ENCODE assay signal across 8 cellular contexts in the genomic region with DNA sequence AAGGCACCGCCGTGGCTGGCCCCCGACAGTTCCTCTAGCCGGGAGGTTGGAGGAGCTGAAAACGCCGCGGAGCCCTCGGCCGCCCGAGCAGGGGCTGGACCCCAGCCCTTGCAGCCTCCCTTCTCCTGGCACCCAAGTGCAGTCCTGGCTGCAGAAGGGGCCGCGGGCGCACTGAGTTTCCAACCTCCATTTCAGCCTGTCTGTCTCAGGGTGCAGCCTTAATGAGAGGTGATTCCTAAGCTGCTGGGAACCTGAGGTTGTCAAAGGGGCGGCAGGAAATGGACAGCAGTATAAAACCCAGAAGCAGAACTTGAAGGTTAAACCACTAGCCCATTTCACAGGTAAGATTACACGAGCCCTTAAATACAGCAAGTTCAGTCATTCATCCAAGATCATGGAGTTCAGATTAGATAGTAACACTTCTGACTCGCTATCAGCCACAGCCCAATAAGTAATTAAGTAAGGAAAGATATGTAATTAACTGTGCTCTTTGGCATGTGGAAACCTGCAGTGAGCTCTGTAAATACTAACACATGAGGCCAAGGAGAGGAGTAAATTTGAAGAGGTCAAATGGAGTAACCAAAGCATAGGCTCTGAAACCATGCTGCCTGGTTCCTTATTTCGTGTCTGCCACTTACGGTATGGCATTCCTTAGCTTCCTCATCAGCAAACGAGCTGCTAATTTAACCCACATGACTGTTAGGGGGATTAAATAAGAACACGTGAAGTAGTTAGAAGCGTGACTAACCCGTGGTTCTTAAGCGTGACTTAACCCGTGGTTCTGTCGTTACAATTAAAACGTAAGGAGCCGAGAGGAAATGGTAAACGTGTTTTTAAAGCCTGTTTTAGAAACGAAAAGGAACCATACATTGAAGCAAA. TPM values are rescaled to one million over a fixed set of nuclear protein-coding genes. Genes with fewer than 3 reads are reported as not detected.
DNase-seq lines count a peak whose midpoint lies in the region; ATAC-seq and TF ChIP-seq lines count a peak whose summit lies in the region.

No MANE protein-coding gene starts in this region.

- BruUV-seq in PC-3 (replicated peaks; lab: Mats Ljungman, UMichigan) = TSS peak; percentile 57

- CTCF ChIA-PET in PC-3 (lab: Charles Lee) = interaction anchor here (0.6 to 0.7 kb wide), 2 partner anchors 46 to 123 kb away, joined by 3 to 5 read pairs; no protein-coding TSS in a partner anchor

- peak overlapping the region; percentile 79 for H3K27ac ChIP-seq in PC-3 (ENCODE audit: low read length)
- peak overlapping the region; percentile 96 for H3K27ac ChIP-seq in left ventricle myocardium inferior (replicated peaks)
- H3K27ac ChIP-seq in rectal smooth muscle tissue (ENCODE audit: low read depth, low read length) = peak overlapping the region; percentile 92

- peak overlapping the region; percentile 97 for H3K27ac Mint-ChIP-seq in activated naive CD8-positive, alpha-beta T cell treated with anti-CD3 and anti-CD28 coated beads, Interleukin-2, amount 10 ng/mL, durations not matched to agents 7 days and 5 days

- H2AFZ ChIP-seq in PC-3 (ENCODE audit: low read length) = peak overlapping the region; percentile 96

- H3K4me3 ChIP-seq in PC-3 (ENCODE audit: low read length) (peak overlapping the region; percentile 80), left ventricle myocardium inferior (peak overlapping the region; percentile 83), rectal smooth muscle tissue (ENCODE audit: low read length) (peak overlapping the region; percentile 77)

- H3K9ac ChIP-seq in PC-3 (ENCODE audit: low read length) (peak overlapping the region; percentile 76), rectal smooth muscle tissue (ENCODE audit: low read length) (peak overlapping the region; percentile 74)

- DNase-seq in NK-92 treated with Interleukin-12 subunit alpha and Interleukin-12 subunit beta, amount 100 ng/mL, for 24 hours (lab: John Stamatoyannopoulos, UW) = peak; percentile 14
- DNase-seq in NK-92 (lab: John Stamatoyannopoulos, UW; ENCODE audit: unreplicated experiment) (no peak), PC-3 (peak; percentile 38), left ventricle myocardium inferior (no peak)
- DNase-seq in activated naive CD8-positive, alpha-beta T cell treated with anti-CD3 and anti-CD28 coated beads, Interleukin-2, amount 10 ng/mL, durations not matched to agents 7 days and 5 days = no peak

- ATAC-seq in HG03064 (IDR thresholded peaks at IDR 0.05; ENCODE audit: low read depth, unreplicated experiment) (peak; percentile 5), PC-3 (peak; percentile 25), HG03280 (IDR thresholded peaks at IDR 0.05; ENCODE audit: unreplicated experiment) (no peak)
- ATAC-seq in activated naive CD8-positive, alpha-beta T cell treated with anti-CD3 and anti-CD28 coated beads, Interleukin-2, amount 10 ng/mL, durations not matched to agents 7 days and 5 days (ENCODE audit: low read depth) = peak; percentile 8

- peak overlapping the region; percentile 99 for H3K4me2 ChIP-seq in PC-3 (ENCODE audit: low read length)

- no peaks in the 10 kb centered on the region for H3K36me3 ChIP-seq in PC-3 (ENCODE audit: low read depth, low read length)
- no peaks in the 10 kb centered on the region for H3K36me3 ChIP-seq in left ventricle myocardium inferior
- H3K36me3 ChIP-seq in rectal smooth muscle tissue (ENCODE audit: control insufficient read depth, insufficient read depth, low read length) = no peaks in the 10 kb centered on the region

- no peaks in the 10 kb centered on the region for H3F3A ChIP-seq in PC-3 (ENCODE audit: low read length, unreplicated experiment)

- H3K27me3 ChIP-seq in PC-3 (ENCODE audit: low read length) (no peaks in the 10 kb centered on the region), left ventricle myocardium inferior (ENCODE audit: low read depth) (no peaks in the 10 kb centered on the region), rectal smooth muscle tissue (ENCODE audit: control insufficient read depth, insufficient read depth, low read length) (no peaks in the 10 kb centered on the region)

- no peaks in the 10 kb centered on the region for H3K9me2 ChIP-seq in PC-3 (replicated peaks; ENCODE audit: low read length)

- no peaks in the 10 kb centered on the region for H4K20me1 ChIP-seq in PC-3 (ENCODE audit: low read length)

- peaks cover 16% of the 10 kb centered on the region for H3K36me3 Mint-ChIP-seq in activated naive CD8-positive, alpha-beta T cell treated with anti-CD3 and anti-CD28 coated beads, Interleukin-2, amount 10 ng/mL, durations not matched to agents 7 days and 5 days

- no peak for TF ChIP-seq CTCF in PC-3 (conservative IDR thresholded peaks at IDR 0.05; ENCODE audit: low read depth, low read length)
- no peak for TF ChIP-seq CTCF in left ventricle myocardium inferior (IDR thresholded peaks at IDR 0.05; ENCODE audit: borderline replicate concordance)

- H3K27me3 Mint-ChIP-seq in activated naive CD8-positive, alpha-beta T cell treated with anti-CD3 and anti-CD28 coated beads, Interleukin-2, amount 10 ng/mL, durations not matched to agents 7 days and 5 days = peaks cover 3% of the 10 kb centered on the region

- intact Hi-C loops in PC-3 (cut with micrococcal nuclease) = loop anchor here (1.0 to 5.0 kb wide), 3 partner anchors 50 to 163 kb away; a partner anchor contains a TSS
- intact Hi-C loops in left ventricle myocardium inferior (cut with micrococcal nuclease) = no loop called here

- peaks cover 25% of the 10 kb centered on the region for H3K4me1 Mint-ChIP-seq in activated naive CD8-positive, alpha-beta T cell treated with anti-CD3 and anti-CD28 coated beads, Interleukin-2, amount 10 ng/mL, durations not matched to agents 7 days and 5 days

- H3K4me3 Mint-ChIP-seq in activated naive CD8-positive, alpha-beta T cell treated with anti-CD3 and anti-CD28 coated beads, Interleukin-2, amount 10 ng/mL, durations not matched to agents 7 days and 5 days = peak overlapping the region; percentile 92

- no peaks in the 10 kb centered on the region for H3K9me3 Mint-ChIP-seq in activated naive CD8-positive, alpha-beta T cell treated with anti-CD3 and anti-CD28 coated beads, Interleukin-2, amount 10 ng/mL, durations not matched to agents 7 days and 5 days

- peaks cover 42% of the 10 kb centered on the region for H3K79me2 ChIP-seq in PC-3 (ENCODE audit: low read length)

- H3K4me1 ChIP-seq in PC-3 (ENCODE audit: insufficient read depth, low read length) = peaks cover 48% of the 10 kb centered on the region
- H3K4me1 ChIP-seq in left ventricle myocardium inferior = peaks cover 56% of the 10 kb centered on the region
- H3K4me1 ChIP-seq in rectal smooth muscle tissue (ENCODE audit: control insufficient read depth, insufficient read depth, low read length) = peaks cover 6% of the 10 kb centered on the region

- POLR2A ChIA-PET in PC-3 (lab: Charles Lee; ENCODE audit: unreplicated experiment) = interaction anchor here (0.5 to 0.6 kb wide), 2 partner anchors 8 to 69 kb away, joined by 3 to 6 read pairs; no protein-coding TSS in a partner anchor
- POLR2A ChIA-PET in activated naive CD8-positive, alpha-beta T cell treated with anti-CD3 and anti-CD28 coated beads, Interleukin-2, amount 10 ng/mL, durations not matched to agents 7 days and 5 days (lab: Charles Lee) = interaction anchor here (0.7 to 4.7 kb wide), 15 partner anchors 10 to 469 kb away, joined by 3 to 119 read pairs (median 5); a partner anchor contains a TSS

- H3K9me3 ChIP-seq in PC-3 (ENCODE audit: low read length) (no peaks in the 10 kb centered on the region), left ventricle myocardium inferior (replicated peaks) (no peaks in the 10 kb centered on the region)

RNA-seq across cellular contexts. Expression of a gene that starts 0.7 kb away (rescaled TPM):
- total RNA-seq in PC-3 (2014; rRNA removed) = 2.7 and 3.9 TPM in 2 replicates
- 10 to 100 TPM; 21.1 to 21.6 TPM for total RNA-seq in activated naive CD8-positive, alpha-beta T cell treated with anti-CD3 and anti-CD28 coated beads, Interleukin-2, amount 10 ng/mL, durations not matched to agents 7 days and 5 days
- total RNA-seq in left ventricle myocardium inferior = 17.8 TPM

RNA-seq across cellular contexts. Expression of a gene that starts 0.9 kb away (rescaled TPM):
- total RNA-seq in PC-3 (2014; rRNA removed) = 1.8 and 2.0 TPM in 2 replicates
- 1 to 10 TPM; 3.8 to 4.8 TPM for total RNA-seq in activated naive CD8-positive, alpha-beta T cell treated with anti-CD3 and anti-CD28 coated beads, Interleukin-2, amount 10 ng/mL, durations not matched to agents 7 days and 5 days
- total RNA-seq in left ventricle myocardium inferior = 23.4 TPM

RNA-seq across cellular contexts. Expression of a gene that starts 51.0 kb away (rescaled TPM):
- total RNA-seq in PC-3 (2014; rRNA removed) (7.1 and 7.9 TPM in 2 replicates), left ventricle myocardium inferior (15.1 TPM)
- 100 to 1,000 TPM; 121 to 123 TPM for total RNA-seq in activated naive CD8-positive, alpha-beta T cell treated with anti-CD3 and anti-CD28 coated beads, Interleukin-2, amount 10 ng/mL, durations not matched to agents 7 days and 5 days

Comparison
In these comparisons a context has a peak if more than half of its experiments do, and no peak if none do; other contexts are left out.
1. DNase-seq: peak in NK-92 treated with Interleukin-12 subunit alpha and Interleukin-12 subunit beta, amount 100 ng/mL, for 24 hours (single experiment) and PC-3 (single experiment); none in NK-92 (single experiment), activated naive CD8-positive, alpha-beta T cell treated with anti-CD3 and anti-CD28 coated beads, Interleukin-2, amount 10 ng/mL, durations not matched to agents 7 days and 5 days (single experiment) and left ventricle myocardium inferior (single experiment).
2. Peak in every context shown above with its lines, with median percentiles within 50 percentile points of each other: H3K27ac ChIP-seq and H3K4me3 ChIP-seq.